In the genomic region with DNA sequence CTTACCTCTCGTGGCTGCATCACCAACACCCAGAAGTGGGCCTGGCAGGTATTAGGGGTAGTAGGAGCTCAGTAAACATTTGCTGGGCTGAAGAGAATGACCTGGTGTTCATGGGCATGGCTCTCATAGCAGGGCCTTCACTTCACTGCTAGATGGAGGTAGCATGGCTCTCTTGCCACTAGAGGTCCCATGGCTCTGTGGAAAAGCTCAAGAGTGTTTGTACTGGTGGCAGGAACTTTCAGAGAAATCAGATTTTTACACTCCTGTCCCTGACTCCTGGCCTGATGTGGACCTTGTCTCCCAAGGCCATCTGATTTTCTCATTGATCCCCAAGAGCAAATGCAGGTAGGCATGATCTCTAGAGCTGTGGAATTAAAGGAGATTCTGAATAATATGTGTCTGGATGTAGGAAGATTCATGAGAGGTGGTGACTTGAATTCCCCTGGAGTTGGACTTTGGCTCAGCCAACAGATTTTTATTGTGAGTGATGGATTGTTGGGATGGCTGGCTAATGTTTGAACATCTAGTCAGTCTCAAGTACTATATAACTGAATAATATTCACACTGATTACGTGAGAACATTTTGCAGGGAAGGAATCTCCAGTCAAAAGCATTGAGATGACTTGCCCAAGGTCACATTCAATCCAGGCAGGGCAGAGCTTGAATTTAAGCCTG, we compare ENCODE assay signal across 1 cellular context.
TF ChIP-seq lines count a peak whose summit lies in the region.

No MANE protein-coding gene starts in this region.

TF ChIP-seq in GM12878, 131 proteins besides CTCF, POLR2A, EP300 and RAD21:
- TF ChIP-seq RELA (IDR thresholded peaks at IDR 0.05; ENCODE audit: borderline replicate concordance, partially characterized antibody) (no peak), SMC3 (IDR thresholded peaks at IDR 0.05; ENCODE audit: borderline replicate concordance, low read length) (peak; percentile 46; the same call in 1 of the 2 replicates), WRNIP1 (IDR thresholded peaks at IDR 0.05; ENCODE audit: borderline replicate concordance, low read depth, low read length) (no peak)
TF ChIP-seq in GM12878: peak in this region for 1.
